Comparison of ENCODE assay signal across 16 cellular contexts in genomic region chr17:55624789-55625433, GRCh38.
DNase-seq lines count a peak whose midpoint lies in the region; ATAC-seq and TF ChIP-seq lines count a peak whose summit lies in the region.
"Had no signal": no experiment of that assay in that cellular context is flagged by ENCODE, and none has a peak within 500 bp of the region (broad histone marks: within the 10 kb centered on the region; RNA-seq: fewer than 3 reads in every experiment).

No MANE protein-coding gene starts in this region.

- no peak for TF ChIP-seq CTCF in foreskin keratinocyte (conservative IDR thresholded peaks at IDR 0.05)

- H3K27me3 ChIP-seq in foreskin keratinocyte, result no peaks in the 10 kb centered on the region
- H3K27me3 ChIP-seq: sigmoid colon had no signal

- no peak overlapping the region for H3K27ac ChIP-seq in foreskin keratinocyte
- H3K27ac ChIP-seq: sigmoid colon had no signal

- ATAC-seq in HG02610 (IDR thresholded peaks at IDR 0.05; ENCODE audit: unreplicated experiment) (peak; percentile 85), HG03565 (IDR thresholded peaks at IDR 0.05; ENCODE audit: unreplicated experiment) (peak; percentile 70), left lobe of liver (no peak), GM21528 (IDR thresholded peaks at IDR 0.05; ENCODE audit: low FRiP score, unreplicated experiment) (no peak), foreskin keratinocyte (no peak)
- ATAC-seq: activated naive CD8-positive, alpha-beta T cell treated with anti-CD3 and anti-CD28 coated beads, Interleukin-2, amount 50 U/mL, for 24 hours; mucosa of descending colon had no signal

- DNase-seq in stimulated activated CD4-positive, alpha-beta T cell treated with anti-CD3 and anti-CD28 coated beads, Interleukin-15, amount 100 ng/mL, for 24 hours, result peak; percentile 2
- no peak for DNase-seq in stimulated activated CD4-positive, alpha-beta T cell treated with anti-CD3 and anti-CD28 coated beads, Interleukin-12 subunit alpha, Interleukin-12 subunit beta, amount 100 ng/mL, for 4 hours
- DNase-seq in left lobe of liver (ENCODE audit: low spot score) (no peak), NCI-H1694 (lab: John Stamatoyannopoulos, UW) (no peak), foreskin keratinocyte (no peak)
- DNase-seq: activated naive CD8-positive, alpha-beta T cell treated with anti-CD3 and anti-CD28 coated beads, Interleukin-2, amount 50 U/mL, for 24 hours; effector memory CD4-positive, alpha-beta T cell; H9; Kasumi-1; mucosa of descending colon; NCI-H345; Right ventricle myocardium superior; sigmoid colon had no signal

- no peaks in the 10 kb centered on the region for H3K4me1 ChIP-seq in foreskin keratinocyte
- H3K4me1 ChIP-seq: sigmoid colon had no signal

Comparison
In these comparisons a context has a peak if more than half of its experiments do, and no peak if none do; other contexts are left out.
1. ATAC-seq: peak in HG02610 (single experiment) and HG03565 (single experiment); none in left lobe of liver (single experiment), GM21528 (single experiment) and foreskin keratinocyte (single experiment).